15 cellular contexts compared by ENCODE assay signal in the genomic region with DNA sequence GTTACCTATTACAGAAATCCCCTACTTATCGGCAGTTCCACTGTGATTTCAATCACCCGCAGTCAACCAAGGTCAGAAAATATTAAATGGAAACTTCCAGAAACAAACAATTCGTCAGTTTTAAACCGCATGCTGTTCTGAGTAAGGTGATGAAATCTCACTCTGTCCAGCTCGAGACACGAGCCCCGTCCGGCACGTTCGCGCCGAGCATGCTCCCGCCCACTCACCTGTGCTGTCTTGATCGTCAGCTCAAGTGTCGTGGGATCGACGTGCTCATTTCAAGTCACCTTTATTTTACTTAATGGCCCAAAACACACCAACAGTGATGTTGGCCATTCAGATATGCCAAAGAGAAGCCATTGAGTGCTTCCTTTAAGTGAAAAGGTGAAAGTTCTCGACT. TPM values are rescaled to one million over a fixed set of nuclear protein-coding genes. Genes with fewer than 3 reads are reported as not detected.
DNase-seq lines count a peak whose midpoint lies in the region; ATAC-seq and TF ChIP-seq lines count a peak whose summit lies in the region.
"Had no signal": no experiment of that assay in that cellular context is flagged by ENCODE, and none has a peak within 500 bp of the region (broad histone marks: within the 10 kb centered on the region; RNA-seq: fewer than 3 reads in every experiment).

No MANE protein-coding gene starts in this region.

- DNase-seq in activated T-cell treated with anti-CD3 and anti-CD28 coated beads, Interleukin-2, amount 50 U/mL, for 72 hours = no peak
- no peak for DNase-seq in activated T-cell treated with anti-CD3 and anti-CD28 coated beads, Interleukin-2, amount 50 U/mL, for 48 hours
- DNase-seq in CD4-positive, alpha-beta memory T cell = no peak
- DNase-seq in sigmoid colon (no peak), NCI-H2227 (lab: John Stamatoyannopoulos, UW; ENCODE audit: unreplicated experiment) (no peak), NCI-H2029 (lab: John Stamatoyannopoulos, UW) (no peak)
- DNase-seq: DND-41, NCI-H146, NCI-H2081 treated with DMSO at 0.1 percent for 48 hours, NCI-H510A treated with DMSO at 0.1 percent for 48 hours had no signal

- H3K4me3 ChIP-seq in CD4-positive, alpha-beta memory T cell (ENCODE audit: low read length in 2 of 2) = no peak overlapping the region
- no peak overlapping the region for H3K4me3 ChIP-seq in gastroesophageal sphincter
- no peak overlapping the region for H3K4me3 ChIP-seq in sigmoid colon
- H3K4me3 ChIP-seq: BLaER1, GM12878, HAP-1 had no signal

- peaks cover 59% of the 10 kb centered on the region for H3K4me1 Mint-ChIP-seq in activated T-cell treated with anti-CD3 and anti-CD28 coated beads, Interleukin-2, amount 50 U/mL, for 72 hours (ENCODE audit: low read depth)
- peaks cover 57 to 85% (median 68%) of the 10 kb centered on the region in 4 donors for H3K4me1 Mint-ChIP-seq in CD4-positive, alpha-beta memory T cell

- peaks cover 15% of the 10 kb centered on the region for H3K36me3 ChIP-seq in CD4-positive, alpha-beta memory T cell (ENCODE audit: insufficient read depth, low read length)
- H3K36me3 ChIP-seq in gastroesophageal sphincter (peaks cover 0 to 14% of the 10 kb centered on the region in 2 donors), sigmoid colon (peaks cover 0 to 9% (median 0%) of the 10 kb centered on the region in 4 donors)

- no peaks in the 10 kb centered on the region for H3K9me3 Mint-ChIP-seq in activated T-cell treated with anti-CD3 and anti-CD28 coated beads, Interleukin-2, amount 50 U/mL, for 72 hours
- peaks cover 0 to 15% (median 0%) of the 10 kb centered on the region in 8 donors for H3K9me3 Mint-ChIP-seq in CD4-positive, alpha-beta memory T cell

- WGBS in gastroesophageal sphincter (ENCODE audit: low coverage in 1 of 2), 2 donors = 86 to 94% methylated on average over 14 to 17 of the region's 18 CpGs
- 97 to 98% methylated on average over 18 of the region's 18 CpGs for WGBS in sigmoid colon, 2 donors

- CTCF ChIA-PET in CD4-positive, alpha-beta memory T cell (lab: Charles Lee; ENCODE audit: partially characterized antibody) = interaction anchor here (0.7 to 1.1 kb wide), 2 partner anchors 15 to 16 kb away, joined by 3 read pairs; no protein-coding TSS in a partner anchor

- no peaks in the 10 kb centered on the region for H3K9me3 ChIP-seq in CD4-positive, alpha-beta memory T cell (ENCODE audit: control insufficient read depth in 1 of 2, low read length in 2 of 2)
- no peaks in the 10 kb centered on the region for H3K9me3 ChIP-seq in gastroesophageal sphincter
- no peaks in the 10 kb centered on the region for H3K9me3 ChIP-seq in sigmoid colon
- H3K9me3 ChIP-seq: HAP-1 had no signal

- H3K36me3 Mint-ChIP-seq in activated T-cell treated with anti-CD3 and anti-CD28 coated beads, Interleukin-2, amount 50 U/mL, for 72 hours (ENCODE audit: insufficient read depth in 2 of 2) = peaks cover 11 to 28% of the 10 kb centered on the region in 2 donors
- H3K36me3 Mint-ChIP-seq in CD4-positive, alpha-beta memory T cell = peaks cover 30 to 54% of the 10 kb centered on the region in 2 donors

- POLR2A ChIA-PET in CD4-positive, alpha-beta memory T cell (lab: Charles Lee; ENCODE audit: partially characterized antibody) = interaction anchor here (9.5 kb wide), 1 partner anchor 17 kb away, joined by 255 read pairs; a partner anchor contains a TSS

- H3K27ac ChIP-seq in CD4-positive, alpha-beta memory T cell (ENCODE audit: low read depth, low read length) = no peak overlapping the region
- peak overlapping the region in 3 of 4 donors; percentile 46 to 98 (median 86) for H3K27ac ChIP-seq in gastroesophageal sphincter
- H3K27ac ChIP-seq in sigmoid colon = peak overlapping the region in 3 of 4 donors; percentile 31 to 93 (median 84)
- H3K27ac ChIP-seq: BLaER1 had no signal

- no peak for TF ChIP-seq CTCF in gastroesophageal sphincter (IDR thresholded peaks at IDR 0.05)
- no peak for TF ChIP-seq CTCF in sigmoid colon (IDR thresholded peaks at IDR 0.05)

- peak overlapping the region; percentile 50 for H3K27ac Mint-ChIP-seq in activated T-cell treated with anti-CD3 and anti-CD28 coated beads, Interleukin-2, amount 50 U/mL, for 72 hours
- H3K27ac Mint-ChIP-seq in CD4-positive, alpha-beta memory T cell = peak overlapping the region; percentile 35 to 81 (median 52)

- no peaks in the 10 kb centered on the region for H3K27me3 ChIP-seq in CD4-positive, alpha-beta memory T cell (ENCODE audit: insufficient read depth, low read length)
- H3K27me3 ChIP-seq in gastroesophageal sphincter = no peaks in the 10 kb centered on the region
- no peaks in the 10 kb centered on the region for H3K27me3 ChIP-seq in sigmoid colon
- H3K27me3 ChIP-seq: BLaER1 had no signal

- TF ChIP-seq POLR2A in gastroesophageal sphincter (IDR thresholded peaks at IDR 0.05) (no peak), sigmoid colon (IDR thresholded peaks at IDR 0.05) (no peak)

- no peak overlapping the region for H3K4me3 Mint-ChIP-seq in activated T-cell treated with anti-CD3 and anti-CD28 coated beads, Interleukin-2, amount 50 U/mL, for 72 hours
- H3K4me3 Mint-ChIP-seq in CD4-positive, alpha-beta memory T cell = peak overlapping the region in 2 of 8 donors; percentile 20 to 21

- TF ChIP-seq EP300 in gastroesophageal sphincter (IDR thresholded peaks at IDR 0.05) (no peak), sigmoid colon (IDR thresholded peaks at IDR 0.05) (no peak)

- no peaks in the 10 kb centered on the region for H3K27me3 Mint-ChIP-seq in activated T-cell treated with anti-CD3 and anti-CD28 coated beads, Interleukin-2, amount 50 U/mL, for 72 hours (ENCODE audit: low read depth)
- H3K27me3 Mint-ChIP-seq in CD4-positive, alpha-beta memory T cell = no peaks in the 10 kb centered on the region

- peaks cover 62% of the 10 kb centered on the region for H3K4me1 ChIP-seq in CD4-positive, alpha-beta memory T cell (ENCODE audit: insufficient read depth, low read length)
- H3K4me1 ChIP-seq in gastroesophageal sphincter (peaks cover 12 to 81% (median 15%) of the 10 kb centered on the region in 3 donors), sigmoid colon (peaks cover 0 to 59% (median 31%) of the 10 kb centered on the region in 4 donors)

- no peak for ATAC-seq in activated T-cell treated with anti-CD3 and anti-CD28 coated beads, Interleukin-2, amount 50 U/mL, for 72 hours (replicated peaks in 1 of 2)
- ATAC-seq in gastroesophageal sphincter (no peak), HG03108 (IDR thresholded peaks at IDR 0.05; ENCODE audit: unreplicated experiment) (no peak)
- ATAC-seq: GM12878 had no signal

- intact Hi-C loops in CD4-positive, alpha-beta memory T cell (cut with micrococcal nuclease) = no loop called here
- intact Hi-C loops in sigmoid colon (cut with DNase I) = no loop called here

RNA-seq across cellular contexts. Expression of a gene that starts 21.2 kb away (rescaled TPM):
- total RNA-seq in activated T-cell treated with anti-CD3 and anti-CD28 coated beads, Interleukin-2, amount 50 U/mL, for 72 hours = 10 to 100 TPM; 68.6 to 68.8 TPM
- total RNA-seq in CD4-positive, alpha-beta memory T cell = 100 to 1,000 TPM; 114 to 116 TPM
- polyA plus RNA-seq in CD4-positive, alpha-beta memory T cell = 10 to 100 TPM; 52.3 to 99.4 TPM
- 100 to 1,000 TPM; 209 to 286 (median 230) TPM for total RNA-seq in gastroesophageal sphincter
- total RNA-seq in sigmoid colon = 100 to 1,000 TPM; 105 to 127 (median 119) TPM
- polyA plus RNA-seq in sigmoid colon = 10 to 100 TPM in 2 of 3 donors, 1 to 10 TPM in 1; 6.9 to 38.6 (median 11.4) TPM

RNA-seq across cellular contexts. Expression of a gene that starts 48.2 kb away (rescaled TPM):
- total RNA-seq in activated T-cell treated with anti-CD3 and anti-CD28 coated beads, Interleukin-2, amount 50 U/mL, for 72 hours = 10 to 100 TPM; 14.2 to 14.9 TPM
- 10 to 100 TPM; 14.7 to 15.2 TPM for total RNA-seq in CD4-positive, alpha-beta memory T cell
- polyA plus RNA-seq in CD4-positive, alpha-beta memory T cell = 10 to 100 TPM in 1 of 2 donors, 1 to 10 TPM in 1; 6.2 to 24.1 TPM
- total RNA-seq in gastroesophageal sphincter = 10 to 100 TPM; 11.6 to 36.9 (median 23.4) TPM
- 10 to 100 TPM; 22.1 to 35.3 (median 26.9) TPM for total RNA-seq in sigmoid colon
- polyA plus RNA-seq in sigmoid colon = 100 to 1,000 TPM in 1 of 3 donors, 1 to 10 TPM in 2; 8.7 to 107 (median 9.6) TPM
